In genomic region chr10:5536486-5536885, GRCh38 we compare ENCODE assay signal across 23 cellular contexts. TPM values are rescaled to one million over a fixed set of nuclear protein-coding genes. Genes with fewer than 3 reads are reported as not detected.
A peak's percentile ranks its signal among the peaks of the same experiment; 100 is the strongest.
DNase-seq lines count a peak whose midpoint lies in the region; ATAC-seq, FAIRE-seq and TF ChIP-seq lines count a peak whose summit lies in the region.
"Had no signal": no experiment of that assay in that cellular context is flagged by ENCODE, and none has a peak within 500 bp of the region (broad histone marks: within the 10 kb centered on the region; RNA-seq: fewer than 3 reads in every experiment).

No MANE protein-coding gene starts in this region.

- H3K27me3 ChIP-seq in Peyer's patch: no peaks in the 10 kb centered on the region
- H3K27me3 ChIP-seq in bronchial epithelial cell (ENCODE audit: control insufficient read depth, insufficient read depth, low read length): no peaks in the 10 kb centered on the region
- H3K27me3 ChIP-seq in tibial artery: no peaks in the 10 kb centered on the region
- H3K27me3 ChIP-seq: SJCRH30 had no signal

- H3K4me3 ChIP-seq in Peyer's patch (no peak overlapping the region), bronchial epithelial cell (ENCODE audit: low read depth, low read length) (no peak overlapping the region), tibial artery (no peak overlapping the region)
- H3K4me3 ChIP-seq: SJCRH30 had no signal

- DNase-seq in Peyer's patch (peak in 2 of 3 donors; percentile 6 to 28), bronchial epithelial cell (ENCODE audit: low read depth) (no peak), tibial artery (peak; percentile 1 to 38), NCI-H2107 treated with DMSO at 0.1 percent for 48 hours (lab: John Stamatoyannopoulos, UW; ENCODE audit: unreplicated experiment) (no peak), T-helper 17 cell (no peak)
- no peak for DNase-seq in activated T-helper 2 cell treated with anti-CD3 and anti-CD28 coated beads, Interferon-gamma antibody, Interleukin-2, Interleukin-4, amounts not matched to agents 10 μg/mL and 5 μg/mL and 100 μg/mL, durations not matched to agents 14 hours and 24 hours and 36 hours (ENCODE audit: low spot score)
- DNase-seq: COR-L47, DMS 273 treated with DMSO at 0.1 percent for 48 hours, DMS79 treated with DMSO at 0.1 percent for 48 hours, GOT3, Kasumi-1, NCI-H1694 treated with DMSO at 0.1 percent for 48 hours, NCI-H2081 treated with DMSO at 0.1 percent for 48 hours, NCI-H446, NCI-H526, SJCRH30 had no signal

- H3K4me1 ChIP-seq in Peyer's patch: no peaks in the 10 kb centered on the region
- H3K4me1 ChIP-seq in tibial artery: peaks cover 0 to 62% (median 38%) of the 10 kb centered on the region in 4 donors
- H3K4me1 ChIP-seq: SJCRH30 had no signal

- H3K9me3 Mint-ChIP-seq in nephron: peaks cover 8% of the 10 kb centered on the region
- peaks cover 9% of the 10 kb centered on the region for H3K9me3 Mint-ChIP-seq in activated T-helper 2 cell treated with anti-CD3 and anti-CD28 coated beads, Interferon-gamma antibody, Interleukin-2, Interleukin-4, amounts not matched to agents 10 μg/mL and 5 μg/mL and 100 μg/mL, durations not matched to agents 14 hours and 24 hours and 36 hours
- H3K9me3 Mint-ChIP-seq: CD4-positive, alpha-beta T cell had no signal

- TF ChIP-seq POLR2A in Peyer's patch (IDR thresholded peaks at IDR 0.05): no peak

- no peaks in the 10 kb centered on the region for H3K9me3 ChIP-seq in Peyer's patch
- no peaks in the 10 kb centered on the region for H3K9me3 ChIP-seq in tibial artery
- H3K9me3 ChIP-seq in T-helper 17 cell (ENCODE audit: control insufficient read depth, low read length, poor library complexity, severe bottlenecking): no peaks in the 10 kb centered on the region
- H3K9me3 ChIP-seq: SJCRH30 had no signal

- H3K4me3 Mint-ChIP-seq in nephron (no peak overlapping the region), T-helper 17 cell (no peak overlapping the region)
- no peak overlapping the region for H3K4me3 Mint-ChIP-seq in activated T-helper 2 cell treated with anti-CD3 and anti-CD28 coated beads, Interferon-gamma antibody, Interleukin-2, Interleukin-4, amounts not matched to agents 10 μg/mL and 5 μg/mL and 100 μg/mL, durations not matched to agents 14 hours and 24 hours and 36 hours (ENCODE audit: low read depth)
- H3K4me3 Mint-ChIP-seq: CD4-positive, alpha-beta T cell had no signal

- peaks cover 46% of the 10 kb centered on the region for H3K4me1 Mint-ChIP-seq in nephron
- peaks cover 4% of the 10 kb centered on the region for H3K4me1 Mint-ChIP-seq in T-helper 17 cell
- no peaks in the 10 kb centered on the region for H3K4me1 Mint-ChIP-seq in activated T-helper 2 cell treated with anti-CD3 and anti-CD28 coated beads, Interferon-gamma antibody, Interleukin-2, Interleukin-4, amounts not matched to agents 10 μg/mL and 5 μg/mL and 100 μg/mL, durations not matched to agents 14 hours and 24 hours and 36 hours (ENCODE audit: low read depth)

- no peak for ATAC-seq in T-helper 17 cell

- H3K36me3 Mint-ChIP-seq in nephron (ENCODE audit: low read depth): peaks cover 5% of the 10 kb centered on the region
- no peaks in the 10 kb centered on the region for H3K36me3 Mint-ChIP-seq in T-helper 17 cell (ENCODE audit: low read depth)
- H3K36me3 Mint-ChIP-seq in activated T-helper 2 cell treated with anti-CD3 and anti-CD28 coated beads, Interferon-gamma antibody, Interleukin-2, Interleukin-4, amounts not matched to agents 10 μg/mL and 5 μg/mL and 100 μg/mL, durations not matched to agents 14 hours and 24 hours and 36 hours (ENCODE audit: low read depth): no peaks in the 10 kb centered on the region

- TF ChIP-seq CTCF in Peyer's patch (IDR thresholded peaks at IDR 0.05): no peak
- no peak for TF ChIP-seq CTCF in bronchial epithelial cell (IDR thresholded peaks at IDR 0.05; ENCODE audit: insufficient read depth, low read length, severe bottlenecking)
- no peak for TF ChIP-seq CTCF in nephron (IDR thresholded peaks at IDR 0.05; ENCODE audit: unreplicated experiment in 3 of 3)
- TF ChIP-seq CTCF in tibial artery (IDR thresholded peaks at IDR 0.05): no peak

- H3K36me3 ChIP-seq in Peyer's patch: no peaks in the 10 kb centered on the region
- H3K36me3 ChIP-seq in bronchial epithelial cell (ENCODE audit: control insufficient read depth, insufficient read depth, low read length): no peaks in the 10 kb centered on the region
- no peaks in the 10 kb centered on the region for H3K36me3 ChIP-seq in tibial artery
- H3K36me3 ChIP-seq: SJCRH30 had no signal

- intact Hi-C loops in tibial artery (cut with DNase I; ENCODE audit: low total_unique reads): no loop called here
- intact Hi-C loops in activated T-helper 2 cell treated with anti-CD3 and anti-CD28 coated beads, Interferon-gamma antibody, Interleukin-2, Interleukin-4, amounts not matched to agents 10 μg/mL and 5 μg/mL and 100 μg/mL, durations not matched to agents 14 hours and 24 hours and 36 hours (cut with micrococcal nuclease): no loop called here

- H3K27me3 Mint-ChIP-seq in nephron (ENCODE audit: low read depth): peaks cover 3% of the 10 kb centered on the region
- H3K27me3 Mint-ChIP-seq in T-helper 17 cell: peaks cover 4% of the 10 kb centered on the region
- H3K27me3 Mint-ChIP-seq in activated T-helper 2 cell treated with anti-CD3 and anti-CD28 coated beads, Interferon-gamma antibody, Interleukin-2, Interleukin-4, amounts not matched to agents 10 μg/mL and 5 μg/mL and 100 μg/mL, durations not matched to agents 14 hours and 24 hours and 36 hours (ENCODE audit: low read depth): peaks cover 2% of the 10 kb centered on the region
- H3K27me3 Mint-ChIP-seq: CD4-positive, alpha-beta T cell had no signal

- H3K27ac Mint-ChIP-seq in nephron (peak overlapping the region in 2 of 3 experiments; percentile 58 to 61), T-helper 17 cell (no peak overlapping the region)
- H3K27ac Mint-ChIP-seq in activated T-helper 2 cell treated with anti-CD3 and anti-CD28 coated beads, Interferon-gamma antibody, Interleukin-2, Interleukin-4, amounts not matched to agents 10 μg/mL and 5 μg/mL and 100 μg/mL, durations not matched to agents 14 hours and 24 hours and 36 hours: no peak overlapping the region
- H3K27ac Mint-ChIP-seq: CD4-positive, alpha-beta T cell had no signal

- H3K27ac ChIP-seq in Peyer's patch: no peak overlapping the region
- peak overlapping the region; percentile 71 to 72 for H3K27ac ChIP-seq in tibial artery
- H3K27ac ChIP-seq: SJCRH30 had no signal

- FAIRE-seq in bronchial epithelial cell (lab: Jason Lieb, UNC): peak; percentile 28
- FAIRE-seq: GM12891, RCC 7860 had no signal

RNA-seq across cellular contexts. Expression of gene CALML3, which starts 11.7 kb away (rescaled TPM):
- total RNA-seq in Peyer's patch: not detected
- total RNA-seq in bronchial epithelial cell: 0.53 and 1.0 TPM in 2 replicates
- total RNA-seq in T-helper 17 cell: not detected
- total RNA-seq in activated T-helper 2 cell treated with anti-CD3 and anti-CD28 coated beads, Interferon-gamma antibody, Interleukin-2, Interleukin-4, amounts not matched to agents 10 μg/mL and 5 μg/mL and 100 μg/mL, durations not matched to agents 14 hours and 24 hours and 36 hours: not detected in 2 replicates
- total RNA-seq: A673; CD4-positive, alpha-beta T cell; OCI-LY7; SJCRH30 had no signal

RNA-seq across cellular contexts. Expression of gene CALML5, which starts 37.1 kb away (rescaled TPM):
- total RNA-seq in Peyer's patch: not detected
- total RNA-seq in bronchial epithelial cell: 0.79 and 4.4 TPM in 2 replicates
- total RNA-seq in T-helper 17 cell: not detected
- not detected in 2 replicates for total RNA-seq in activated T-helper 2 cell treated with anti-CD3 and anti-CD28 coated beads, Interferon-gamma antibody, Interleukin-2, Interleukin-4, amounts not matched to agents 10 μg/mL and 5 μg/mL and 100 μg/mL, durations not matched to agents 14 hours and 24 hours and 36 hours
- total RNA-seq: A673; CD4-positive, alpha-beta T cell; MCF 10A; OCI-LY7; SJCRH30 had no signal

Comparison
In these comparisons a context has a peak if more than half of its experiments do, and no peak if none do; other contexts are left out.
1. DNase-seq: peak in Peyer's patch (2 of 3) and tibial artery (2 of 2); none in bronchial epithelial cell (single experiment), NCI-H2107 treated with DMSO at 0.1 percent for 48 hours (single experiment), T-helper 17 cell (0 of 3) and activated T-helper 2 cell treated with anti-CD3 and anti-CD28 coated beads, Interferon-gamma antibody, Interleukin-2, Interleukin-4, amounts not matched to agents 10 μg/mL and 5 μg/mL and 100 μg/mL, durations not matched to agents 14 hours and 24 hours and 36 hours (single experiment).
2. H3K27ac ChIP-seq: peak in tibial artery (2 of 2); none in Peyer's patch (0 of 4).
3. H3K27ac Mint-ChIP-seq: peak in nephron (2 of 3); none in T-helper 17 cell (single experiment) and activated T-helper 2 cell treated with anti-CD3 and anti-CD28 coated beads, Interferon-gamma antibody, Interleukin-2, Interleukin-4, amounts not matched to agents 10 μg/mL and 5 μg/mL and 100 μg/mL, durations not matched to agents 14 hours and 24 hours and 36 hours (single experiment).